23 cellular contexts compared by ENCODE assay signal in the genomic region with DNA sequence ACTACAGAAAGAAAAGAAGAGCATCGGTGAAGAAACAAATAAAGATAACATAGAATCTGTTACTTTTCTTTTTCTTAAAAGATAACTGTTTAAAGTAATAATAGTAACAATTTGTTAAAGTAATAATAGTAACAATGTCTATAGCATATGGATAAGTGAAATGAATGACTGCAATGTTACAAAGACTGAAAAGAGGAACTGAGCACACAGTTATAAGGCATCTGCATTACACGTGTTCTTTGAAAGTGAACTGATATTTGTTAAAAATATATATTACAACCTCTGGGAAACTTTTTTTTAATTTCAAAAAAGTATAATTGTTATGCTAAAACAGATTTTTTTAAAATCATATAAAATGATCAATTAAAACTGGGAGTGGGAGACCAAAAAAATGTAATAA.
DNase-seq lines count a peak whose midpoint lies in the region; ATAC-seq and TF ChIP-seq lines count a peak whose summit lies in the region.
"Had no signal": no experiment of that assay in that cellular context is flagged by ENCODE, and none has a peak within 500 bp of the region (broad histone marks: within the 10 kb centered on the region; RNA-seq: fewer than 3 reads in every experiment).

No MANE protein-coding gene starts in this region.

- no peak overlapping the region for H2AFZ ChIP-seq in osteoblast (ENCODE audit: low read length)
- H2AFZ ChIP-seq: GM23338 had no signal

- peak overlapping the region; percentile 73 for H3K27ac ChIP-seq in osteoblast (ENCODE audit: low read depth, low read length)
- H3K27ac ChIP-seq: 22Rv1, body of pancreas, gastrocnemius medialis, prostate gland, SK-N-MC had no signal

- peaks cover 6% of the 10 kb centered on the region for H3K4me1 ChIP-seq in osteoblast (ENCODE audit: insufficient read depth, low read length)
- H3K4me1 ChIP-seq: body of pancreas, gastrocnemius medialis, prostate gland had no signal

- H3K4me2 ChIP-seq in osteoblast (ENCODE audit: insufficient read depth, low read length) = no peak overlapping the region
- H3K4me2 ChIP-seq: GM23338 had no signal

- no peaks in the 10 kb centered on the region for H3K9me3 ChIP-seq in osteoblast (ENCODE audit: low read depth, low read length)
- H3K9me3 ChIP-seq: gastrocnemius medialis, prostate gland had no signal

- DNase-seq in NOMO-1 treated with DMSO at 0.1 percent for 48 hours (lab: John Stamatoyannopoulos, UW; ENCODE audit: unreplicated experiment) = peak; percentile 35
- DNase-seq in NOMO-1 treated with dmso at 0.1 percent for 144 hours (lab: John Stamatoyannopoulos, UW; ENCODE audit: unreplicated experiment) = no peak
- DNase-seq in MV-4-11 (lab: John Stamatoyannopoulos, UW) = peak; percentile 47
- DNase-seq in osteoblast (ENCODE audit: insufficient read length, low spot score, missing footprints) = no peak
- DNase-seq in foreskin fibroblast = no peak
- no peak for DNase-seq in T-helper 9 cell
- DNase-seq: activated B cell treated with CpG ODN at 0.5 μM for 24 hours; activated CD4-positive, alpha-beta T cell treated with anti-CD3 and anti-CD28 coated beads, Interleukin-2, amount 50 U/mL, for 48 hours; body of pancreas; DND-41; effector CD4-positive, alpha-beta T cell; gastrocnemius medialis; Karpas-422; mucosa of descending colon; NCI-H1417; NCI-H510A had no signal

- TF ChIP-seq CTCF in osteoblast (IDR thresholded peaks at IDR 0.05; ENCODE audit: extremely low read depth, low read depth, low read length) = no peak
- no peak for TF ChIP-seq CTCF in foreskin fibroblast (IDR thresholded peaks at IDR 0.05; ENCODE audit: low read depth, low read length)

- ATAC-seq in HG02938 (IDR thresholded peaks at IDR 0.05; ENCODE audit: unreplicated experiment) (peak; percentile 81), GM19463 (IDR thresholded peaks at IDR 0.05; ENCODE audit: unreplicated experiment) (no peak)
- ATAC-seq: body of pancreas, esophagus mucosa, gastrocnemius medialis, GM23338, mucosa of descending colon had no signal

- H4K20me1 ChIP-seq in osteoblast (ENCODE audit: insufficient read depth, low read length) = no peaks in the 10 kb centered on the region

- no peaks in the 10 kb centered on the region for H3K79me2 ChIP-seq in osteoblast (ENCODE audit: insufficient read depth, low read length)

- no peaks in the 10 kb centered on the region for H3K27me3 ChIP-seq in osteoblast (ENCODE audit: insufficient read depth, low read length)
- H3K27me3 ChIP-seq: body of pancreas, gastrocnemius medialis had no signal

- H3K36me3 ChIP-seq in osteoblast (ENCODE audit: insufficient read depth, low read length) = no peaks in the 10 kb centered on the region
- H3K36me3 ChIP-seq: gastrocnemius medialis, prostate gland had no signal

- H3K4me3 ChIP-seq in osteoblast (ENCODE audit: insufficient read depth, low read length) = no peak overlapping the region
- H3K4me3 ChIP-seq in foreskin fibroblast (ENCODE audit: low read depth in 1 of 2, low read length in 2 of 2) = no peak overlapping the region
- H3K4me3 ChIP-seq: body of pancreas, gastrocnemius medialis, GM23338, mucosa of descending colon, prostate gland, SK-N-MC had no signal

Comparison
In these comparisons a context has a peak if more than half of its experiments do, and no peak if none do; other contexts are left out.
1. DNase-seq: peak in NOMO-1 treated with DMSO at 0.1 percent for 48 hours (single experiment) and MV-4-11 (single experiment); none in NOMO-1 treated with dmso at 0.1 percent for 144 hours (single experiment), osteoblast (single experiment), foreskin fibroblast (0 of 2) and T-helper 9 cell (single experiment).